1 cellular context compared by ENCODE assay signal in the genomic region with DNA sequence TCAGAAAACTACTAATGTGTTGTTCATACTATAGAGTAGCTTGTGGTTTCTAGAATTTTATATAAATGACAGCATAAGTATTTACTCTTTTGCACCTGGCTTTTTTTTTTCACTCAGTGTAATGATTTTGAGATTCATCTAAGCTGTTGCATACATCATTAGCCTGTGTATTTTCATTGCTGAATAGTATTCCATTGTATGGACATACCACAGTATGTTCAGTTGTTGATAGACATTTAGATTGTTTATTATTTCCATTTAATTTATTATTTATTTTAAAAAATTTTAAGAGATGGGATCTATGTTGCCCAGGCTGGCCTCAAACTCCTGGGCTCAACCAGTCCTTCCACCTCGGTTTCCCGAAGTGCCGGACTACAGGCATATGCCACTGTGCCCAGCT.
TF ChIP-seq lines count a peak whose summit lies in the region.

No MANE protein-coding gene starts in this region.

TF ChIP-seq in SK-N-SH, 30 proteins besides CTCF, POLR2A, EP300 and RAD21 (continued from another document):
- TF ChIP-seq, protein P1, sequence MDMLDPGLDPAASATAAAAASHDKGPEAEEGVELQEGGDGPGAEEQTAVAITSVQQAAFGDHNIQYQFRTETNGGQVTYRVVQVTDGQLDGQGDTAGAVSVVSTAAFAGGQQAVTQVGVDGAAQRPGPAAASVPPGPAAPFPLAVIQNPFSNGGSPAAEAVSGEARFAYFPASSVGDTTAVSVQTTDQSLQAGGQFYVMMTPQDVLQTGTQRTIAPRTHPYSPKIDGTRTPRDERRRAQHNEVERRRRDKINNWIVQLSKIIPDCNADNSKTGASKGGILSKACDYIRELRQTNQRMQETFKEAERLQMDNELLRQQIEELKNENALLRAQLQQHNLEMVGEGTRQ (IDR thresholded peaks at IDR 0.05; ENCODE audit: borderline replicate concordance, low read depth, low read length): no peak
- TF ChIP-seq, protein P2, sequence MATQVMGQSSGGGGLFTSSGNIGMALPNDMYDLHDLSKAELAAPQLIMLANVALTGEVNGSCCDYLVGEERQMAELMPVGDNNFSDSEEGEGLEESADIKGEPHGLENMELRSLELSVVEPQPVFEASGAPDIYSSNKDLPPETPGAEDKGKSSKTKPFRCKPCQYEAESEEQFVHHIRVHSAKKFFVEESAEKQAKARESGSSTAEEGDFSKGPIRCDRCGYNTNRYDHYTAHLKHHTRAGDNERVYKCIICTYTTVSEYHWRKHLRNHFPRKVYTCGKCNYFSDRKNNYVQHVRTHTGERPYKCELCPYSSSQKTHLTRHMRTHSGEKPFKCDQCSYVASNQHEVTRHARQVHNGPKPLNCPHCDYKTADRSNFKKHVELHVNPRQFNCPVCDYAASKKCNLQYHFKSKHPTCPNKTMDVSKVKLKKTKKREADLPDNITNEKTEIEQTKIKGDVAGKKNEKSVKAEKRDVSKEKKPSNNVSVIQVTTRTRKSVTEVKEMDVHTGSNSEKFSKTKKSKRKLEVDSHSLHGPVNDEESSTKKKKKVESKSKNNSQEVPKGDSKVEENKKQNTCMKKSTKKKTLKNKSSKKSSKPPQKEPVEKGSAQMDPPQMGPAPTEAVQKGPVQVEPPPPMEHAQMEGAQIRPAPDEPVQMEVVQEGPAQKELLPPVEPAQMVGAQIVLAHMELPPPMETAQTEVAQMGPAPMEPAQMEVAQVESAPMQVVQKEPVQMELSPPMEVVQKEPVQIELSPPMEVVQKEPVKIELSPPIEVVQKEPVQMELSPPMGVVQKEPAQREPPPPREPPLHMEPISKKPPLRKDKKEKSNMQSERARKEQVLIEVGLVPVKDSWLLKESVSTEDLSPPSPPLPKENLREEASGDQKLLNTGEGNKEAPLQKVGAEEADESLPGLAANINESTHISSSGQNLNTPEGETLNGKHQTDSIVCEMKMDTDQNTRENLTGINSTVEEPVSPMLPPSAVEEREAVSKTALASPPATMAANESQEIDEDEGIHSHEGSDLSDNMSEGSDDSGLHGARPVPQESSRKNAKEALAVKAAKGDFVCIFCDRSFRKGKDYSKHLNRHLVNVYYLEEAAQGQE (IDR thresholded peaks at IDR 0.05; ENCODE audit: low read depth, low read length): no peak
